ENCODE assay signal across 8 cellular contexts in the genomic region with DNA sequence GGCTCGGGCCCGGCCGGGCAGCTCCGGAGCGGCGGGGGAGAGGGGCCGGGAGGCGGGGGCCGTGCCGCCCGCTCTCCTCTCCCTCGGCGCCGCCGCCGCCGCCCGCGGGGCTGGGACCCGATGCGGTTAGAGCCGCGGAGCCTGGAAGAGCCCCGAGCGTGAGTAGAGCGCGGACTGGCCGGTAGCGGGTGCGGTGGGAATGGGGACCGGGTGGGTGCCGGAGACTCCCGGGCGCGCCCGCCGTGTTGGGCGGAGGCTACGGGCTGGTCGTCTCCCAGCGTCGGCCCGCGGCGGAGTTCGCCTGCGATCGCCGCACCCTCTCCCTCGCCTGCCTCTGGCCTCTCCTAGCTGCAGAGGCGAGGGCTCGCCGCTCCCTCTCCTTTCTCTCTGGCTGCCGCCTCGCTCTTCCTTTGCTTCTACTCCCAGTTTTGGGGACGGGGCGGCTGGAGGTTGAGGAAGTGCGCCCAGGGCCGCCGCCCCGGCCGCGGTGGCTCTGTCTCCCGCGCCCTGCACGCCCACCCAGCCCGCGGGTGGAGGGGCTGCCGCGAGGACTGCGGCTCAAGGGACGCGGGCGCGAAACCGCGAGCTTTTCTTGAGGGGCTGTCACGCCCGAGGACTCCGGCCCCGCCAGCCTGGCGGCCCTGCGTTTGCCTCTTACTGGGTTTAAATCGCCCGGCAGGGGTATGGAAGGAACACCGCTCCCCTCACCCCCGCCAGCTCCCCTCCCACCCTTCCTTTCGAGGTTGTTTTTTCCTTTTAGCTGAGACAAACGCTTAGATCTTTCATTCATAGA. TPM values are rescaled to one million over a fixed set of nuclear protein-coding genes. Genes with fewer than 3 reads are reported as not detected.
A peak's percentile ranks its signal among the peaks of the same experiment; 100 is the strongest.
DNase-seq lines count a peak whose midpoint lies in the region; ATAC-seq and TF ChIP-seq lines count a peak whose summit lies in the region.

No MANE protein-coding gene starts in this region.

- H3K4me1 ChIP-seq in right cardiac atrium (ENCODE audit: control insufficient read depth, insufficient read depth, low read length) (no peaks in the 10 kb centered on the region), vagina (peaks cover 39% of the 10 kb centered on the region)

- peak overlapping the region; percentile 91 for H3K27ac ChIP-seq in right cardiac atrium (ENCODE audit: low read length)
- H3K27ac ChIP-seq in vagina: peak overlapping the region; percentile 99

- under 1% methylated on average over 89 of the region's 89 CpGs for WGBS in right cardiac atrium

- no peak for TF ChIP-seq POLR2A in vagina (IDR thresholded peaks at IDR 0.05)

- no peaks in the 10 kb centered on the region for H3K36me3 ChIP-seq in vagina

- H3K27me3 ChIP-seq in right cardiac atrium (ENCODE audit: control insufficient read depth, insufficient read depth): no peaks in the 10 kb centered on the region
- H3K27me3 ChIP-seq in vagina: no peaks in the 10 kb centered on the region

- H3K9me3 ChIP-seq in right cardiac atrium (ENCODE audit: control insufficient read depth, low read length): no peaks in the 10 kb centered on the region
- no peaks in the 10 kb centered on the region for H3K9me3 ChIP-seq in vagina

- H3K4me3 ChIP-seq in right cardiac atrium (ENCODE audit: low read length) (peak overlapping the region; percentile 95), vagina (peak overlapping the region; percentile 74 to 99)

- peak; percentile 67 for DNase-seq in ELF-1 (ENCODE audit: low read depth, low spot score)
- peak; percentile 23 for DNase-seq in HuH-7 (ENCODE audit: low spot score)
- peak; percentile 37 to 64 (median 58) for DNase-seq in T-helper 1 cell
- peak; percentile 41 for DNase-seq in amniotic epithelial cell (ENCODE audit: low read depth)
- DNase-seq in right cardiac atrium: peak; percentile 61 to 78 (median 77)
- peak; percentile 45 for DNase-seq in putamen (ENCODE audit: low spot score)
- peak in 1 of 2 donors; percentile 85 for DNase-seq in vagina (ENCODE audit: extremely low spot score in 2 of 2)

- intact Hi-C loops in right cardiac atrium (cut with DNase I) (loop anchor here in 3 of 4 donors (5.0 to 10.0 kb wide), 4 partner anchors 44 to 174 kb away; partner anchors contain the start of gene ZNF639 (in 1 of the 3)), vagina (cut with DNase I) (loop anchor here (2.0 to 5.0 kb wide), 2 partner anchors 114 to 174 kb away; partner anchors contain the start of gene ZNF639)

- no peak for TF ChIP-seq CTCF in vagina (IDR thresholded peaks at IDR 0.05)

- ATAC-seq in GM21528 (IDR thresholded peaks at IDR 0.05; ENCODE audit: low FRiP score, unreplicated experiment) (peak; percentile 29), right cardiac atrium (peak; percentile 63 to 67)

RNA-seq across cellular contexts. Expression of gene PIK3CA, which starts 0.5 kb away (rescaled TPM):
- total RNA-seq in right cardiac atrium (10 to 100 TPM; 20.7 to 22.3 (median 21.7) TPM), vagina (20.1 TPM)
- polyA plus RNA-seq in right cardiac atrium: 4.6 TPM
